10 cellular contexts compared by ENCODE assay signal in the genomic region with DNA sequence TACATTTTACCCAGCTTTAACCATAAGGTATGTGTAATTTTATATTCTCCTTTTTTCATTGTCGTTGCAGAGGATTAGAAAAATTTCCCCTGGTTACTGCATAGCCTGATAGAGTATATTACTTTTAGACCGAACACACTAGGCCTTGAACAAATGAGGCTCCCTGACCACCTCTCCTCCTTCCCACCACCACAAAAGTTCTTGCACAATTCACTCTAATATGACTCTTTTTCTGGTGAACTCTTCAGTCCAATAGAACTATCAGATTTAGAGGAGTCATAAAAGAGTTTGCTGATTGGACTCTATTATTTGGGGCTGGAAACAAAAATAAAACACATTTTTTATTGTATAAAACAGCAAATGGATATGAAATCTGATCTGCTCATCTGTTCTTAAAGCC.
"Had no signal": no experiment of that assay in that cellular context is flagged by ENCODE, and none has a peak within 500 bp of the region (broad histone marks: within the 10 kb centered on the region; RNA-seq: fewer than 3 reads in every experiment).

No MANE protein-coding gene starts in this region.

- H3K27ac Mint-ChIP-seq: activated CD4-positive, alpha-beta memory T cell treated with anti-CD3 and anti-CD28 coated beads, Interleukin-2, amount 10 ng/mL, durations not matched to agents 7 days and 5 days; activated naive CD8-positive, alpha-beta T cell treated with anti-CD3 and anti-CD28 coated beads for 36 hours; activated T-cell treated with anti-CD3 and anti-CD28 coated beads, Interleukin-2, amount 50 U/mL, for 72 hours had no signal

- H3K27me3 ChIP-seq: left lung had no signal

- H3K9me3 Mint-ChIP-seq: activated CD4-positive, alpha-beta memory T cell treated with anti-CD3 and anti-CD28 coated beads, Interleukin-2, amount 10 ng/mL, durations not matched to agents 7 days and 5 days; activated naive CD8-positive, alpha-beta T cell treated with anti-CD3 and anti-CD28 coated beads for 36 hours; activated T-cell treated with anti-CD3 and anti-CD28 coated beads, Interleukin-2, amount 50 U/mL, for 72 hours; neural crest cell had no signal

- H3K27ac ChIP-seq: foreskin keratinocyte, left lung had no signal

- H3K4me3 Mint-ChIP-seq: activated CD4-positive, alpha-beta memory T cell treated with anti-CD3 and anti-CD28 coated beads, Interleukin-2, amount 10 ng/mL, durations not matched to agents 7 days and 5 days; activated naive CD8-positive, alpha-beta T cell treated with anti-CD3 and anti-CD28 coated beads for 36 hours; activated T-cell treated with anti-CD3 and anti-CD28 coated beads, Interleukin-2, amount 50 U/mL, for 72 hours; neural crest cell had no signal

- H3K27me3 Mint-ChIP-seq: activated naive CD8-positive, alpha-beta T cell treated with anti-CD3 and anti-CD28 coated beads for 36 hours had no signal

- H3K9me3 ChIP-seq: left lung had no signal

- DNase-seq: activated CD4-positive, alpha-beta memory T cell treated with anti-CD3 and anti-CD28 coated beads, Interleukin-2, amount 10 ng/mL, durations not matched to agents 7 days and 5 days; activated gamma-delta T cell treated with Interleukin-2 at 50 U/mL for 16 hours; activated naive CD8-positive, alpha-beta T cell treated with anti-CD3 and anti-CD28 coated beads for 36 hours; activated T-cell treated with anti-CD3 and anti-CD28 coated beads, Interleukin-2, amount 50 U/mL, for 72 hours; foreskin keratinocyte; left lung; mesendoderm; stimulated activated CD4-positive, alpha-beta T cell treated with anti-CD3 and anti-CD28 coated beads, Interleukin-4, amount 100 ng/mL, for 4 hours; T-helper 9 cell had no signal

- ATAC-seq: activated T-cell treated with anti-CD3 and anti-CD28 coated beads, Interleukin-2, amount 50 U/mL, for 72 hours; foreskin keratinocyte; left lung had no signal

- H3K4me3 ChIP-seq: left lung had no signal

- H3K36me3 Mint-ChIP-seq: activated naive CD8-positive, alpha-beta T cell treated with anti-CD3 and anti-CD28 coated beads for 36 hours had no signal

- H3K36me3 ChIP-seq: left lung had no signal

- H3K4me1 ChIP-seq: foreskin keratinocyte, left lung had no signal
